Comparison of ENCODE assay signal across 22 cellular contexts in genomic region chr11:132803436-132803835, GRCh38.
DNase-seq lines count a peak whose midpoint lies in the region; ATAC-seq and TF ChIP-seq lines count a peak whose summit lies in the region.
"Had no signal": no experiment of that assay in that cellular context is flagged by ENCODE, and none has a peak within 500 bp of the region (broad histone marks: within the 10 kb centered on the region; RNA-seq: fewer than 3 reads in every experiment).

No MANE protein-coding gene starts in this region.

- H3K9me3 Mint-ChIP-seq in MCF 10A (ENCODE audit: unreplicated experiment) (peaks cover 27% of the 10 kb centered on the region), endodermal cell (no peaks in the 10 kb centered on the region), Calu3 (ENCODE audit: low read depth, unreplicated experiment) (peaks cover 16% of the 10 kb centered on the region)

- H3K9me3 ChIP-seq in mammary epithelial cell (replicated peaks; ENCODE audit: insufficient read depth, low read length), result no peaks in the 10 kb centered on the region
- H3K9me3 ChIP-seq in endodermal cell (ENCODE audit: control insufficient read depth, low read length), result no peaks in the 10 kb centered on the region
- H3K9me3 ChIP-seq: SJCRH30 had no signal

- intact Hi-C loops in mammary epithelial cell (cut with micrococcal nuclease), result loop anchor here (1.0 kb wide), 1 partner anchor 138 kb away; no protein-coding TSS in a partner anchor
- intact Hi-C loops in MCF 10A (cut with micrococcal nuclease), result no loop called here
- intact Hi-C loops in Calu3 (cut with micrococcal nuclease; ENCODE audit: unreplicated experiment), result no loop called here

- peak; percentile 15 to 47 for TF ChIP-seq CTCF in mammary epithelial cell (conservative IDR thresholded peaks at IDR 0.05 in 1 of 2, IDR thresholded peaks at IDR 0.05 in 1 of 2; ENCODE audit: extremely low read depth in 1 of 2, insufficient read depth in 1 of 2, low read depth in 1 of 2, low read length in 2 of 2)
- TF ChIP-seq CTCF in MCF 10A (IDR thresholded peaks at IDR 0.05; ENCODE audit: unreplicated experiment), result no peak
- peak; percentile 26 for TF ChIP-seq CTCF in endodermal cell (conservative IDR thresholded peaks at IDR 0.05)
- TF ChIP-seq CTCF in Calu3 (IDR thresholded peaks at IDR 0.05; ENCODE audit: unreplicated experiment), result no peak

- H3K27ac ChIP-seq in mammary epithelial cell (ENCODE audit: insufficient read depth, low read depth, low read length) (no peak overlapping the region), endodermal cell (ENCODE audit: low read depth, low read length) (no peak overlapping the region), caudate nucleus (ENCODE audit: low read depth, low read length) (no peak overlapping the region)
- H3K27ac ChIP-seq: BLaER1 treated with 17β-estradiol and CSF1 and Interleukin-3, amounts not matched to agents 10 nM and 100 nM; RWPE1; SJCRH30 had no signal

- peaks cover 11% of the 10 kb centered on the region for H3K4me1 ChIP-seq in mammary epithelial cell (ENCODE audit: insufficient read depth, low read length)
- no peaks in the 10 kb centered on the region for H3K4me1 ChIP-seq in endodermal cell (ENCODE audit: control insufficient read depth, insufficient read depth, low read length)
- H3K4me1 ChIP-seq: BLaER1 treated with 17β-estradiol and CSF1 and Interleukin-3, amounts not matched to agents 10 nM and 100 nM; SJCRH30 had no signal

- POLR2A ChIA-PET in MCF 10A (lab: Yijun Ruan, JAX), result no interaction called here

- H3K27me3 ChIP-seq in mammary epithelial cell (ENCODE audit: insufficient read depth, low read length) (no peaks in the 10 kb centered on the region), endodermal cell (ENCODE audit: control insufficient read depth, insufficient read depth, low read length, poor library complexity, severe bottlenecking) (no peaks in the 10 kb centered on the region)
- H3K27me3 ChIP-seq: BLaER1 treated with 17β-estradiol and CSF1 and Interleukin-3, amounts not matched to agents 10 nM and 100 nM; SJCRH30 had no signal

- H4K20me1 ChIP-seq in mammary epithelial cell (ENCODE audit: insufficient read depth, low read length), result no peaks in the 10 kb centered on the region
- H4K20me1 ChIP-seq: BLaER1 treated with 17β-estradiol and CSF1 and Interleukin-3, amounts not matched to agents 10 nM and 100 nM had no signal

- H3K4me3 Mint-ChIP-seq in MCF 10A (ENCODE audit: unreplicated experiment) (no peak overlapping the region), endodermal cell (no peak overlapping the region), Calu3 (ENCODE audit: low read depth, unreplicated experiment) (no peak overlapping the region)
- H3K4me3 Mint-ChIP-seq: CD8-positive, alpha-beta memory T cell; T-helper 17 cell had no signal

- no peaks in the 10 kb centered on the region for H3K4me1 Mint-ChIP-seq in MCF 10A (ENCODE audit: insufficient read depth, unreplicated experiment)
- peaks cover 4% of the 10 kb centered on the region for H3K4me1 Mint-ChIP-seq in endodermal cell
- H3K4me1 Mint-ChIP-seq in Calu3 (ENCODE audit: low read depth, unreplicated experiment), result no peaks in the 10 kb centered on the region
- H3K4me1 Mint-ChIP-seq: CD8-positive, alpha-beta memory T cell; T-helper 17 cell had no signal

- no peaks in the 10 kb centered on the region for H3K79me2 ChIP-seq in mammary epithelial cell (ENCODE audit: insufficient read depth, low read length)

- no peak overlapping the region for H3K9ac ChIP-seq in mammary epithelial cell (ENCODE audit: insufficient read depth, low read length)
- no peak overlapping the region for H3K9ac ChIP-seq in endodermal cell (ENCODE audit: extremely low read depth, low read length, poor library complexity, severe bottlenecking)
- H3K9ac ChIP-seq: BLaER1 treated with 17β-estradiol and CSF1 and Interleukin-3, amounts not matched to agents 10 nM and 100 nM had no signal

- dilution Hi-C loops in mammary epithelial cell (cut with HindIII; ENCODE audit: low sequenced_read_pairs), result no loop called here

- WGBS in mammary epithelial cell (ENCODE audit: low coverage, missing lambda C conversion rate), result 10% methylated on average over 2 of the region's 2 CpGs
- 86% methylated on average over 1 of the region's 2 CpGs; no CpG with 5 or more reads in 1 of the 2 experiments for WGBS in endodermal cell (ENCODE audit: insufficient coverage in 1 of 2, insufficient read length in 1 of 2), 2 experiments

- DNase-seq in mammary epithelial cell, result peak; percentile 71
- no peak for DNase-seq in MCF 10A (ENCODE audit: unreplicated experiment)
- peak; percentile 2 for DNase-seq in M059J (ENCODE audit: low read depth)
- no peak for DNase-seq in endodermal cell
- DNase-seq in Calu3, result no peak
- no peak for DNase-seq in NCI-H524 (lab: John Stamatoyannopoulos, UW)
- no peak for DNase-seq in caudate nucleus (lab: John Stamatoyannopoulos, UW)
- DNase-seq: 8988T; CD8-positive, alpha-beta memory T cell; DMS79 treated with DMSO at 0.1 percent for 48 hours; HCEC 1CT; KBM-7; NCI-H1436 treated with DMSO at 0.1 percent for 48 hours; NCI-H2081; NCI-H345; NCI-H526 treated with DMSO at 0.1 percent for 48 hours; OCI-M1; SJCRH30; T-helper 17 cell had no signal

- no peak overlapping the region for H3K4me3 ChIP-seq in mammary epithelial cell (replicated peaks in 1 of 3; ENCODE audit: insufficient read depth in 1 of 3, low read depth in 2 of 3, low read length in 3 of 3)
- no peak overlapping the region for H3K4me3 ChIP-seq in endodermal cell (ENCODE audit: low read length)
- H3K4me3 ChIP-seq: BLaER1 treated with 17β-estradiol and CSF1 and Interleukin-3, amounts not matched to agents 10 nM and 100 nM; SJCRH30 had no signal

- H3K27ac Mint-ChIP-seq in MCF 10A (ENCODE audit: low read depth, unreplicated experiment), result no peak overlapping the region
- no peak overlapping the region for H3K27ac Mint-ChIP-seq in endodermal cell
- H3K27ac Mint-ChIP-seq in Calu3 (ENCODE audit: unreplicated experiment), result no peak overlapping the region
- H3K27ac Mint-ChIP-seq: CD8-positive, alpha-beta memory T cell; T-helper 17 cell had no signal

- H3K36me3 Mint-ChIP-seq in MCF 10A (ENCODE audit: insufficient read depth, unreplicated experiment) (no peaks in the 10 kb centered on the region), endodermal cell (ENCODE audit: low read depth) (no peaks in the 10 kb centered on the region), Calu3 (ENCODE audit: insufficient read depth, unreplicated experiment) (no peaks in the 10 kb centered on the region)

- H3K4me2 ChIP-seq in mammary epithelial cell (ENCODE audit: insufficient read depth, low read depth, low read length), result no peak overlapping the region
- H3K4me2 ChIP-seq: BLaER1 treated with 17β-estradiol and CSF1 and Interleukin-3, amounts not matched to agents 10 nM and 100 nM had no signal

- H3K27me3 Mint-ChIP-seq in MCF 10A (ENCODE audit: insufficient read depth, unreplicated experiment) (no peaks in the 10 kb centered on the region), endodermal cell (ENCODE audit: insufficient read depth) (no peaks in the 10 kb centered on the region), Calu3 (ENCODE audit: unreplicated experiment) (no peaks in the 10 kb centered on the region)
- H3K27me3 Mint-ChIP-seq: T-helper 17 cell had no signal

- in situ Hi-C loops in mammary epithelial cell (cut with MboI; ENCODE audit: low sequenced_read_pairs in 2 of 2), result no loop called here

- ATAC-seq in HG03439 (IDR thresholded peaks at IDR 0.05; ENCODE audit: unreplicated experiment), result no peak
- ATAC-seq: T-helper 17 cell had no signal

- CTCF ChIA-PET in mammary epithelial cell (lab: Charles Lee; ENCODE audit: low non-redundant PET), result interaction anchor here (0.6 to 1.0 kb wide), 2 partner anchors 138 to 1075 kb away, joined by 3 to 12 read pairs; no protein-coding TSS in a partner anchor
- CTCF ChIA-PET in MCF 10A (lab: Yijun Ruan, JAX), result interaction anchor here (1.0 kb wide), 1 partner anchor 138 kb away, joined by 4 read pairs; no protein-coding TSS in a partner anchor
- CTCF ChIA-PET in Calu3 (lab: Charles Lee), result no interaction called here

- no peaks in the 10 kb centered on the region for H3K36me3 ChIP-seq in mammary epithelial cell (ENCODE audit: insufficient read depth, low read length)
- H3K36me3 ChIP-seq in endodermal cell (ENCODE audit: control insufficient read depth, insufficient read depth, low read length), result no peaks in the 10 kb centered on the region
- H3K36me3 ChIP-seq: BLaER1 treated with 17β-estradiol and CSF1 and Interleukin-3, amounts not matched to agents 10 nM and 100 nM; SJCRH30 had no signal

- no TSS peak for BruUV-seq in mammary epithelial cell (replicated peaks; lab: Mats Ljungman, UMichigan)
- BruUV-seq in MCF 10A (replicated peaks; lab: Mats Ljungman, UMichigan), result no TSS peak
- no TSS peak for BruUV-seq in Calu3 (replicated peaks; lab: Mats Ljungman, UMichigan)

- no peak overlapping the region for H2AFZ ChIP-seq in mammary epithelial cell (ENCODE audit: low read depth, low read length)

Comparison
In these comparisons a context has a peak if more than half of its experiments do, and no peak if none do; other contexts are left out.
1. DNase-seq: peak in mammary epithelial cell (single experiment) and M059J (single experiment); none in MCF 10A (single experiment), endodermal cell (single experiment), Calu3 (single experiment), NCI-H524 (0 of 2) and caudate nucleus (0 of 61).
2. CTCF ChIP-seq: peak in mammary epithelial cell (2 of 2) and endodermal cell (single experiment); none in MCF 10A (single experiment) and Calu3 (single experiment).